Comparison of ENCODE assay signal across 24 cellular contexts in genomic region chr20:50716518-50716917, GRCh38. TPM values are rescaled to one million over a fixed set of nuclear protein-coding genes. Genes with fewer than 3 reads are reported as not detected.
A peak's percentile ranks its signal among the peaks of the same experiment; 100 is the strongest.
DNase-seq lines count a peak whose midpoint lies in the region; ATAC-seq, FAIRE-seq and TF ChIP-seq lines count a peak whose summit lies in the region.
"Had no signal": no experiment of that assay in that cellular context is flagged by ENCODE, and none has a peak within 500 bp of the region (broad histone marks: within the 10 kb centered on the region; RNA-seq: fewer than 3 reads in every experiment).

No MANE protein-coding gene starts in this region.

- no TSS peak for BruUV-seq in GM12878 (replicated peaks; lab: Mats Ljungman, UMichigan)

- no peaks in the 10 kb centered on the region for H3K4me1 ChIP-seq in GM12878 (ENCODE audit: control insufficient read depth, insufficient read depth, low read length)

- no peaks in the 10 kb centered on the region for H3K4me1 Mint-ChIP-seq in activated CD4-positive, alpha-beta memory T cell treated with anti-CD3 and anti-CD28 coated beads for 36 hours (ENCODE audit: low read depth)
- H3K4me1 Mint-ChIP-seq: B cell had no signal

- no peaks in the 10 kb centered on the region for H3K9me3 ChIP-seq in GM12878 (replicated peaks; ENCODE audit: control insufficient read depth, insufficient read depth, low read length)
- H3K9me3 ChIP-seq: A549; BLaER1 treated with 17β-estradiol and CSF1 and Interleukin-3, amounts not matched to agents 10 nM and 100 nM had no signal

- H3K79me2 ChIP-seq in GM12878 (ENCODE audit: control insufficient read depth, insufficient read depth, low read length) = no peaks in the 10 kb centered on the region

- CTCF ChIA-PET in GM12878 (lab: Yijun Ruan, JAX) = interaction anchor here (1.3 kb wide), 1 partner anchor 33 kb away, joined by 6 read pairs; no protein-coding TSS in a partner anchor
- CTCF ChIA-PET in activated CD4-positive, alpha-beta memory T cell treated with anti-CD3 and anti-CD28 coated beads for 36 hours (lab: Charles Lee) = interaction anchor here (0.6 kb wide), 1 partner anchor 267 kb away, joined by 4 read pairs; no protein-coding TSS in a partner anchor

- H3K27me3 Mint-ChIP-seq in activated CD4-positive, alpha-beta memory T cell treated with anti-CD3 and anti-CD28 coated beads for 36 hours = peaks cover 10% of the 10 kb centered on the region

- no peak for FAIRE-seq in GM12878 (lab: Jason Lieb, UNC)
- FAIRE-seq: A549, GM12891, GM19239 had no signal

- no peak for TF ChIP-seq CTCF in GM12878 (IDR thresholded peaks at IDR 0.05 in 2 of 3, conservative IDR thresholded peaks at IDR 0.05 in 1 of 3; ENCODE audit: control insufficient read depth in 2 of 3, extremely low read depth in 1 of 3, insufficient read depth in 1 of 3, low read depth in 3 of 3, low read length in 3 of 3)

- H3K4me3 ChIP-seq in GM12878 = no peak overlapping the region
- H3K4me3 ChIP-seq: A549; BLaER1 treated with 17β-estradiol and CSF1 and Interleukin-3, amounts not matched to agents 10 nM and 100 nM had no signal

- no peaks in the 10 kb centered on the region for H3K9me3 Mint-ChIP-seq in activated CD4-positive, alpha-beta memory T cell treated with anti-CD3 and anti-CD28 coated beads for 36 hours
- H3K9me3 Mint-ChIP-seq: CD4-positive, alpha-beta T cell; CD8-positive, alpha-beta T cell had no signal

- no peak for TF ChIP-seq RAD21 in GM12878 (IDR thresholded peaks at IDR 0.05; ENCODE audit: insufficient read depth, low read depth, low read length)

- WGBS in GM12878 (ENCODE audit: insufficient coverage, insufficient replicate concordance, low lambda C conversion rate, missing lambda C conversion rate) = no CpG with 5 or more reads among the region's 1 CpG

- no peak overlapping the region for H3K27ac ChIP-seq in GM12878 (ENCODE audit: control insufficient read depth, insufficient read depth)
- H3K27ac ChIP-seq: 22Rv1; BLaER1 treated with 17β-estradiol and CSF1 and Interleukin-3, amounts not matched to agents 10 nM and 100 nM; C4-2B had no signal

- in situ Hi-C loops in GM12878 (cut with MboI) = no loop called here

- no peaks in the 10 kb centered on the region for H3K36me3 Mint-ChIP-seq in activated CD4-positive, alpha-beta memory T cell treated with anti-CD3 and anti-CD28 coated beads for 36 hours
- H3K36me3 Mint-ChIP-seq: CD8-positive, alpha-beta T cell had no signal

- RAD21 ChIA-PET in GM12878 (lab: Charles Lee; ENCODE audit: unreplicated experiment) = interaction anchor here (0.6 kb wide), 1 partner anchor 1811 kb away, joined by 4 read pairs; no protein-coding TSS in a partner anchor

- no peak for TF ChIP-seq POLR2A in GM12878 (IDR thresholded peaks at IDR 0.05; ENCODE audit: low read depth, low read length)

- H3K27me3 ChIP-seq in GM12878 (replicated peaks in 1 of 2; ENCODE audit: control insufficient read depth in 2 of 2, insufficient read depth in 2 of 2, low read length in 1 of 2) = peaks cover 0 to 2% of the 10 kb centered on the region in 2 experiments; a peak in 2 of 4 replicates
- H3K27me3 ChIP-seq: BLaER1 treated with 17β-estradiol and CSF1 and Interleukin-3, amounts not matched to agents 10 nM and 100 nM had no signal

- no peak for DNase-seq in left ventricle myocardium superior
- DNase-seq in Right ventricle myocardium superior = no peak
- no peak for DNase-seq in GM12878 (ENCODE audit: low read depth, low spot score)
- no peak for DNase-seq in activated CD4-positive, alpha-beta memory T cell treated with anti-CD3 and anti-CD28 coated beads for 36 hours
- DNase-seq in NCI-H2029 treated with DMSO at 0.1 percent for 48 hours (lab: John Stamatoyannopoulos, UW) = no peak
- DNase-seq: AML-193; CD4-positive, alpha-beta T cell; CD8-positive, alpha-beta T cell; COR-L47; DMS 273 treated with DMSO at 0.1 percent for 48 hours; DMS153; DMS53; DMS79; DND-41; EL; GDM1 had no signal

- peak; percentile 26 for ATAC-seq in left ventricle myocardium superior
- ATAC-seq in Right ventricle myocardium superior (ENCODE audit: poor library complexity) = no peak
- ATAC-seq in GM12878 = no peak
- ATAC-seq: A549; CD8-positive, alpha-beta T cell had no signal

- no peaks in the 10 kb centered on the region for H4K20me1 ChIP-seq in GM12878 (ENCODE audit: control insufficient read depth, insufficient read depth)
- H4K20me1 ChIP-seq: BLaER1 treated with 17β-estradiol and CSF1 and Interleukin-3, amounts not matched to agents 10 nM and 100 nM had no signal

- POLR2A ChIA-PET in GM12878 (lab: Charles Lee) = no interaction called here
- POLR2A ChIA-PET in activated CD4-positive, alpha-beta memory T cell treated with anti-CD3 and anti-CD28 coated beads for 36 hours (lab: Charles Lee) = no interaction called here

- SMC1A ChIA-PET in GM12878 (lab: Charles Lee; ENCODE audit: uncharacterized antibody, unreplicated experiment) = no interaction called here

- TF ChIP-seq EP300 in GM12878 (IDR thresholded peaks at IDR 0.05; ENCODE audit: borderline replicate concordance in 1 of 2, control insufficient read depth in 1 of 2, low read depth in 2 of 2, low read length in 2 of 2) = no peak

- intact Hi-C loops in left ventricle myocardium superior (cut with micrococcal nuclease) = no loop called here
- intact Hi-C loops in Right ventricle myocardium superior (cut with DNase I) = no loop called here
- intact Hi-C loops in GM12878 (cut with micrococcal nuclease; ENCODE audit: unreplicated experiment) = no loop called here
- intact Hi-C loops in activated CD4-positive, alpha-beta memory T cell treated with anti-CD3 and anti-CD28 coated beads for 36 hours (cut with micrococcal nuclease) = no loop called here

- no peaks in the 10 kb centered on the region for H3K36me3 ChIP-seq in GM12878 (ENCODE audit: control insufficient read depth in 2 of 2, insufficient read depth in 2 of 2, low read length in 1 of 2)
- H3K36me3 ChIP-seq: BLaER1 treated with 17β-estradiol and CSF1 and Interleukin-3, amounts not matched to agents 10 nM and 100 nM had no signal

- no peak overlapping the region for H3K9ac ChIP-seq in GM12878 (ENCODE audit: control insufficient read depth, insufficient read depth, low read length)
- H3K9ac ChIP-seq: BLaER1 treated with 17β-estradiol and CSF1 and Interleukin-3, amounts not matched to agents 10 nM and 100 nM had no signal

- no peak overlapping the region for H3K27ac Mint-ChIP-seq in activated CD4-positive, alpha-beta memory T cell treated with anti-CD3 and anti-CD28 coated beads for 36 hours
- H3K27ac Mint-ChIP-seq: B cell; CD4-positive, alpha-beta T cell; CD8-positive, alpha-beta T cell had no signal

- H3K4me3 Mint-ChIP-seq in activated CD4-positive, alpha-beta memory T cell treated with anti-CD3 and anti-CD28 coated beads for 36 hours = no peak overlapping the region
- H3K4me3 Mint-ChIP-seq: B cell; CD4-positive, alpha-beta T cell; CD8-positive, alpha-beta T cell had no signal

- no peak overlapping the region for H3K4me2 ChIP-seq in GM12878 (ENCODE audit: control insufficient read depth, insufficient read depth)
- H3K4me2 ChIP-seq: A549; BLaER1 treated with 17β-estradiol and CSF1 and Interleukin-3, amounts not matched to agents 10 nM and 100 nM had no signal

- no peak overlapping the region for H2AFZ ChIP-seq in GM12878 (ENCODE audit: control insufficient read depth, low read depth, low read length)

TF ChIP-seq in GM12878, 131 proteins besides CTCF, POLR2A, EP300 and RAD21 (continues in another document):
- TF ChIP-seq SMAD5 (IDR thresholded peaks at IDR 0.05; ENCODE audit: low read depth) = no peak
- peak in 1 of 2 experiments; percentile 12; a peak in 1 of 4 replicates for TF ChIP-seq ETV6 (conservative IDR thresholded peaks at IDR 0.05 in 1 of 2, IDR thresholded peaks at IDR 0.05 in 1 of 2; ENCODE audit: borderline replicate concordance in 1 of 2, low read depth in 1 of 2)

RNA-seq across cellular contexts. Expression of gene PARD6B, which starts 14.9 kb away (rescaled TPM):
- 7.1 TPM for total RNA-seq in left ventricle myocardium superior
- total RNA-seq in Right ventricle myocardium superior = 4.7 TPM
- 5.4 and 5.5 TPM in 2 replicates for total RNA-seq in GM12878 (2013; cell fraction: nucleolus; rRNA removed)
- total RNA-seq in GM12878 (2014; rRNA removed) = 2.1 and 2.6 TPM in 2 replicates
- total RNA-seq in GM12878 (2014; rRNA removed; fragmentation: Illumina TruSeq; extraction: Trizol) = 3.0 and 3.1 TPM in 2 replicates
- total RNA-seq in GM12878 (2021) = 4.3 and 4.7 TPM in 2 replicates
- 0.54 TPM for polyA plus RNA-seq in GM12878 (2011; ENCODE audit: low read depth)
- 1.3 and 2.6 TPM in 2 replicates for polyA plus RNA-seq in GM12878 (2011; rRNA removed)
- 0.57 and 0.67 TPM in 2 replicates for polyA plus RNA-seq in GM12878 (2011; cell fraction: cytosol; rRNA removed)
- 0.55 and 0.63 TPM in 2 replicates for polyA plus RNA-seq in GM12878 (2011; cell fraction: nucleus; rRNA removed)
- polyA plus RNA-seq in GM12878 (2012) = 0.60 and 0.88 TPM in 2 replicates
- 0.65 and 1.1 TPM in 2 replicates for polyA plus RNA-seq in GM12878 (2014; fragmentation: Illumina TruSeq; extraction: Trizol)
- polyA plus RNA-seq in GM12878 (2014; fragmentation: Nextera tagmentation; extraction: Ambion mirVana) = 1 to 10 TPM in 1 of 2 experiments, under 1 TPM in 1; 0.57 to 1.9 TPM
- 0.85 and 0.86 TPM in 2 replicates for polyA plus RNA-seq in GM12878 (2014; rRNA removed)
- polyA plus RNA-seq in GM12878 (2016; fragmentation: Nextera tagmentation; extraction: Ambion mirVana) = 1 to 10 TPM; 2.5 to 3.0 TPM
- 1.2 and 1.8 TPM in 2 replicates for polyA minus RNA-seq in GM12878 (2011; rRNA and poly(A)+ RNA removed)
- polyA minus RNA-seq in GM12878 (2011; cell fraction: cytosol; rRNA and poly(A)+ RNA removed) = 1.2 and 1.6 TPM in 2 replicates
- polyA minus RNA-seq in GM12878 (2011; cell fraction: nucleus; rRNA and poly(A)+ RNA removed) = 0.73 and 1.1 TPM in 2 replicates
- total RNA-seq in activated CD4-positive, alpha-beta memory T cell treated with anti-CD3 and anti-CD28 coated beads for 36 hours = 1 to 10 TPM; 6.3 to 8.2 TPM

RNA-seq across cellular contexts. Expression of gene RIPOR3, which starts 25.2 kb away (rescaled TPM):
- 8.0 TPM for total RNA-seq in left ventricle myocardium superior
- total RNA-seq in Right ventricle myocardium superior = 8.1 TPM
- not detected in 2 replicates for total RNA-seq in GM12878 (2013; cell fraction: nucleolus; rRNA removed)
- total RNA-seq in GM12878 (2014; rRNA removed) = not detected in 2 replicates
- total RNA-seq in GM12878 (2014; rRNA removed; fragmentation: Illumina TruSeq; extraction: Trizol) = not detected in 2 replicates
- total RNA-seq in GM12878 (2021) = 0.05 TPM in 1 of 2 replicates, not detected in the other
- polyA plus RNA-seq in GM12878 (2011; ENCODE audit: low read depth) = 0.10 TPM
- not detected in 2 replicates for polyA plus RNA-seq in GM12878 (2011; rRNA removed)
- not detected in 2 replicates for polyA plus RNA-seq in GM12878 (2011; cell fraction: cytosol; rRNA removed)
- 0.07 TPM in 1 of 2 replicates, not detected in the other for polyA plus RNA-seq in GM12878 (2011; cell fraction: nucleus; rRNA removed)
- polyA plus RNA-seq in GM12878 (2012) = 0.32 and 0.50 TPM in 2 replicates
- polyA plus RNA-seq in GM12878 (2014; fragmentation: Illumina TruSeq; extraction: Trizol) = 0.07 TPM in 1 of 2 replicates, not detected in the other
- not detected for polyA plus RNA-seq in GM12878 (2014; fragmentation: Nextera tagmentation; extraction: Ambion mirVana)
- polyA plus RNA-seq in GM12878 (2014; rRNA removed) = 0.04 TPM in 1 of 2 replicates, not detected in the other
- under 1 TPM; 0.17 to 0.55 TPM for polyA plus RNA-seq in GM12878 (2016; fragmentation: Nextera tagmentation; extraction: Ambion mirVana)
- not detected in 2 replicates for polyA minus RNA-seq in GM12878 (2011; rRNA and poly(A)+ RNA removed)
- polyA minus RNA-seq in GM12878 (2011; cell fraction: cytosol; rRNA and poly(A)+ RNA removed) = not detected in 2 replicates
- not detected in 2 replicates for polyA minus RNA-seq in GM12878 (2011; cell fraction: nucleus; rRNA and poly(A)+ RNA removed)
- total RNA-seq in activated CD4-positive, alpha-beta memory T cell treated with anti-CD3 and anti-CD28 coated beads for 36 hours = not detected
- total RNA-seq: A172; CD4-positive, alpha-beta T cell; CD8-positive, alpha-beta T cell had no signal
